ENCODE assay signal across 11 cellular contexts in genomic region chr2:236607471-236608307, GRCh38. TPM values are rescaled to one million over a fixed set of nuclear protein-coding genes. Genes with fewer than 3 reads are reported as not detected.
DNase-seq lines count a peak whose midpoint lies in the region; ATAC-seq and TF ChIP-seq lines count a peak whose summit lies in the region.
"Had no signal": no experiment of that assay in that cellular context is flagged by ENCODE, and none has a peak within 500 bp of the region (broad histone marks: within the 10 kb centered on the region; RNA-seq: fewer than 3 reads in every experiment).

No MANE protein-coding gene starts in this region.

- no peak for TF ChIP-seq CTCF in spleen (IDR thresholded peaks at IDR 0.05 in 8 of 11, conservative IDR thresholded peaks at IDR 0.05 in 3 of 11)

- peak; percentile 5 for DNase-seq in NCI-H2107 treated with DMSO at 0.1 percent for 48 hours (lab: John Stamatoyannopoulos, UW; ENCODE audit: unreplicated experiment)
- no peak for DNase-seq in NCI-H2107 (lab: John Stamatoyannopoulos, UW)
- peak; percentile 3 for DNase-seq in OCI-M1 (lab: John Stamatoyannopoulos, UW)
- DNase-seq in fibroblast of the conjunctiva (ENCODE audit: low read depth) = peak; percentile 12
- DNase-seq in spleen = peak; percentile 44
- DNase-seq in AML-193 (lab: John Stamatoyannopoulos, UW) = no peak
- no peak for DNase-seq in NCI-H526 treated with DMSO at 0.1 percent for 48 hours (lab: John Stamatoyannopoulos, UW)
- DNase-seq: NCI-H748 treated with DMSO at 0.1 percent for 48 hours, nucleus accumbens had no signal

- no peak overlapping the region for H3K4me3 ChIP-seq in spleen
- H3K4me3 ChIP-seq: A549 had no signal

- no peaks in the 10 kb centered on the region for H3K36me3 ChIP-seq in spleen

- WGBS in spleen, 5 donors = 60 to 72% (median 68%) methylated on average over 9 of the region's 9 CpGs

- peaks cover 0 to 6% (median 0%) of the 10 kb centered on the region in 6 donors for H3K4me1 ChIP-seq in spleen
- H3K4me1 ChIP-seq: A549 had no signal

- no peak for ATAC-seq in GM21528 (IDR thresholded peaks at IDR 0.05; ENCODE audit: low FRiP score, unreplicated experiment)
- ATAC-seq: A549 had no signal

- TF ChIP-seq POLR2A in spleen (IDR thresholded peaks at IDR 0.05) = no peak

- H3K27me3 ChIP-seq in spleen (replicated peaks in 1 of 7) = peaks cover 0 to 39% (median 4%) of the 10 kb centered on the region in 7 donors

- no peaks in the 10 kb centered on the region for H3K9me3 ChIP-seq in spleen
- H3K9me3 ChIP-seq: A549 had no signal

- intact Hi-C loops in spleen (cut with DNase I; ENCODE audit: low total_unique reads) = no loop called here

- H3K27ac ChIP-seq in spleen = no peak overlapping the region
- H3K27ac ChIP-seq: A549 had no signal

RNA-seq across cellular contexts. Expression of gene ACKR3, which starts 38.1 kb away (rescaled TPM):
- 100 to 1,000 TPM in 2 of 7 donors, 10 to 100 TPM in 5; 46.9 to 164 (median 86.8) TPM for total RNA-seq in spleen
- 10 to 100 TPM; 11.5 to 15.0 (median 12.8) TPM for polyA plus RNA-seq in spleen

Comparison
In these comparisons a context has a peak if more than half of its experiments do, and no peak if none do; other contexts are left out.
1. DNase-seq: peak in NCI-H2107 treated with DMSO at 0.1 percent for 48 hours (single experiment), OCI-M1 (single experiment), fibroblast of the conjunctiva (single experiment) and spleen (single experiment); none in NCI-H2107 (single experiment), AML-193 (0 of 2) and NCI-H526 treated with DMSO at 0.1 percent for 48 hours (single experiment).